In genomic region chr1:153946622-153947246, GRCh38 we compare ENCODE assay signal across 8 cellular contexts. TPM values are rescaled to one million over a fixed set of nuclear protein-coding genes. Genes with fewer than 3 reads are reported as not detected.
DNase-seq lines count a peak whose midpoint lies in the region; ATAC-seq and TF ChIP-seq lines count a peak whose summit lies in the region.

DENND4B (minus strand) TSS chr1:153946718; CDS start chr1:153944374, 2,344 bp downstream.

- no peaks in the 10 kb centered on the region for H3K27me3 Mint-ChIP-seq in activated naive CD4-positive, alpha-beta T cell treated with anti-CD3 and anti-CD28 coated beads for 36 hours (ENCODE audit: low read depth)

- DNase-seq in ELF-1 (ENCODE audit: low read depth, low spot score): peak; percentile 92
- DNase-seq in Kasumi-1 (lab: John Stamatoyannopoulos, UW): peak; percentile 61 to 71
- peak; percentile 63 to 82 for DNase-seq in SJSA1 (ENCODE audit: low read depth in 1 of 2, low spot score in 2 of 2)
- peak; percentile 71 for DNase-seq in activated naive CD4-positive, alpha-beta T cell treated with anti-CD3 and anti-CD28 coated beads for 36 hours
- peak; percentile 91 for DNase-seq in germinal center (ENCODE audit: low spot score)
- DNase-seq in nucleus accumbens (lab: John Stamatoyannopoulos, UW): peak in 54 of 56 donors; percentile 20 to 86 (median 65)
- peak; percentile 87 for DNase-seq in testis

- peak within 1 kb of the TSS; percentile 71 for H3K27ac ChIP-seq in SJSA1
- peak within 1 kb of the TSS; percentile 84 to 98 for H3K27ac ChIP-seq in testis

- intact Hi-C loops in activated naive CD4-positive, alpha-beta T cell treated with anti-CD3 and anti-CD28 coated beads for 36 hours (cut with micrococcal nuclease): loop anchor here (1.0 to 2.0 kb wide), 3 partner anchors 125 to 435 kb away; no protein-coding TSS in a partner anchor
- intact Hi-C loops in testis (cut with DNase I; ENCODE audit: low total_unique reads): loop anchor here (10.0 kb wide), 1 partner anchor 152 kb away; no protein-coding TSS in a partner anchor

- H3K27ac Mint-ChIP-seq in activated naive CD4-positive, alpha-beta T cell treated with anti-CD3 and anti-CD28 coated beads for 36 hours: peak within 1 kb of the TSS; percentile 95

- H3K9me3 Mint-ChIP-seq in activated naive CD4-positive, alpha-beta T cell treated with anti-CD3 and anti-CD28 coated beads for 36 hours: no peaks in the 10 kb centered on the region

- peaks cover 23% of the 10 kb centered on the region for H3K4me1 ChIP-seq in SJSA1 (replicated peaks)
- peaks cover 17% of the 10 kb centered on the region for H3K4me1 ChIP-seq in testis

- peaks cover 21% of the 10 kb centered on the region for H3K4me1 Mint-ChIP-seq in activated naive CD4-positive, alpha-beta T cell treated with anti-CD3 and anti-CD28 coated beads for 36 hours (ENCODE audit: low read depth)

- peaks cover 32% of the 10 kb centered on the region for H3K36me3 Mint-ChIP-seq in activated naive CD4-positive, alpha-beta T cell treated with anti-CD3 and anti-CD28 coated beads for 36 hours (ENCODE audit: low read depth)

- H3K9me3 ChIP-seq in SJSA1 (replicated peaks) (peaks cover 6% of the 10 kb centered on the region), testis (no peaks in the 10 kb centered on the region)

- TF ChIP-seq POLR2A in testis (IDR thresholded peaks at IDR 0.05): no peak

- peak; percentile 54 for ATAC-seq in GM21825 (IDR thresholded peaks at IDR 0.05; ENCODE audit: unreplicated experiment)

- H3K27me3 ChIP-seq in SJSA1 (replicated peaks) (no peaks in the 10 kb centered on the region), testis (no peaks in the 10 kb centered on the region)

- CTCF ChIA-PET in activated naive CD4-positive, alpha-beta T cell treated with anti-CD3 and anti-CD28 coated beads for 36 hours (lab: Charles Lee): interaction anchor here (0.6 to 3.4 kb wide), 15 partner anchors 10 to 150 kb away, joined by 3 to 19 read pairs (median 5); partner anchors contain the start of genes CRTC2, GATAD2B, RAB13 and SLC39A1

- peaks cover 81% of the 10 kb centered on the region for H3K36me3 ChIP-seq in SJSA1
- H3K36me3 ChIP-seq in testis (ENCODE audit: low read depth, missing control alignments): no peaks in the 10 kb centered on the region

- peak; percentile 89 to 96 (median 89) for TF ChIP-seq CTCF in testis (IDR thresholded peaks at IDR 0.05)

- H3K4me3 ChIP-seq in SJSA1: peak within 1 kb of the TSS; percentile 100
- H3K4me3 ChIP-seq in testis: peak within 1 kb of the TSS; percentile 65 to 98

- WGBS in testis, 2 donors: 8 to 19% methylated on average over 6 to 27 of the region's 28 CpGs

- peak within 1 kb of the TSS; percentile 92 for H3K4me3 Mint-ChIP-seq in activated naive CD4-positive, alpha-beta T cell treated with anti-CD3 and anti-CD28 coated beads for 36 hours

RNA-seq across cellular contexts. Expression of gene DENND4B, which starts in this region (rescaled TPM):
- total RNA-seq in SJSA1 (2014; rRNA removed; shearing (Covaris generic)): 3.9 and 12.6 TPM in 2 replicates
- 100 to 1,000 TPM; 124 to 130 TPM for total RNA-seq in activated naive CD4-positive, alpha-beta T cell treated with anti-CD3 and anti-CD28 coated beads for 36 hours
- 10 to 100 TPM; 54.5 to 59.0 TPM for total RNA-seq in testis
- polyA plus RNA-seq in testis (ENCODE audit: insufficient read depth, low read depth, low replicate concordance): 25.4 TPM

Comparison
In these comparisons a context has a peak if more than half of its experiments do, and no peak if none do; other contexts are left out.
1. Peak in every context shown above with its lines: DNase-seq, ATAC-seq, H3K4me3 ChIP-seq and H3K27ac ChIP-seq.